In the genomic region with DNA sequence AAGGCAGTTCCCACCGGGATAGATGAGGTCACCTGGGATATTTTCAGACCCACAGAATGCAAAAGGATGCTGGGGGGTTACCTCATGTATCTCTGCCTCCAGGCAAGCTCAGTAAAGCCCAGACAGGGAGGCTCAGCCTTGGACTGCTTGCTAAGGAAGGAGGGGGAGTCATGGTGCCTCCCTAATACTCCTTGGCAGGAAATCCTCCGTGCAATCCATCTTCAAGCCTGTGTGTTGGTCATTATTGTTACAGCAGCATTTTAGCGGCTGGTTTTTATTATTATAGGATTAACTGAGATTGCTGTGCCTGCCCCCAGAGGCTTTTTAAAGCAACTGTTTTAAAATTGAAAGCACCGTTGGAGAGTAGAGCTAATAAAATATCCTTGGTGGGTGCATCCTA, we compare ENCODE assay signal across 19 cellular contexts.
A peak's percentile ranks its signal among the peaks of the same experiment; 100 is the strongest.
DNase-seq lines count a peak whose midpoint lies in the region; ATAC-seq, FAIRE-seq and TF ChIP-seq lines count a peak whose summit lies in the region.
"Had no signal": no experiment of that assay in that cellular context is flagged by ENCODE, and none has a peak within 500 bp of the region (broad histone marks: within the 10 kb centered on the region; RNA-seq: fewer than 3 reads in every experiment).

No MANE protein-coding gene starts in this region.

- H4K91ac ChIP-seq in H1 (replicated peaks; ENCODE audit: insufficient read length, low read length): no peak overlapping the region

- no peak overlapping the region for H2BK20ac ChIP-seq in H1 (ENCODE audit: low read length)

- no peak overlapping the region for H3K18ac ChIP-seq in H1 (ENCODE audit: extremely low read depth, low read length)

- no peaks in the 10 kb centered on the region for H3K9me3 Mint-ChIP-seq in neural progenitor cell
- H3K9me3 Mint-ChIP-seq: stimulated activated naive CD8-positive, alpha-beta T cell treated with anti-CD3 and anti-CD28 coated beads, Interleukin-15, amount 100 ng/mL, for 72 hours had no signal

- peak; percentile 8 for TF ChIP-seq CTCF in D721Med (IDR thresholded peaks at IDR 0.05; ENCODE audit: insufficient read depth, missing control alignments)
- TF ChIP-seq CTCF in H1 (IDR thresholded peaks at IDR 0.05; ENCODE audit: control extremely low read depth in 1 of 3, insufficient read depth in 1 of 3, low read depth in 1 of 3, low read length in 3 of 3): no peak
- TF ChIP-seq CTCF in neural progenitor cell (IDR thresholded peaks at IDR 0.05): peak; percentile 10

- ATAC-seq in T-helper 17 cell: no peak
- ATAC-seq: naive thymus-derived CD8-positive, alpha-beta T cell; stimulated activated naive CD8-positive, alpha-beta T cell treated with anti-CD3 and anti-CD28 coated beads, Interleukin-15, amount 100 ng/mL, for 72 hours had no signal

- H3K36me3 ChIP-seq in MG63 (no peaks in the 10 kb centered on the region), H1 (ENCODE audit: control insufficient read depth in 2 of 4, insufficient read depth in 4 of 4, low read length in 3 of 4) (no peaks in the 10 kb centered on the region), neural progenitor cell (no peaks in the 10 kb centered on the region)
- H3K36me3 ChIP-seq: BLaER1, breast epithelium had no signal

- no peaks in the 10 kb centered on the region for H3F3A ChIP-seq in neural progenitor cell (ENCODE audit: low read depth)

- H3K56ac ChIP-seq in H1 (replicated peaks; ENCODE audit: insufficient read length, low read depth, low read length): no peak overlapping the region

- H3K4me1 Mint-ChIP-seq in neural progenitor cell (peaks cover 32% of the 10 kb centered on the region), T-helper 17 cell (no peaks in the 10 kb centered on the region)
- H3K4me1 Mint-ChIP-seq: stimulated activated naive CD8-positive, alpha-beta T cell treated with anti-CD3 and anti-CD28 coated beads, Interleukin-15, amount 100 ng/mL, for 72 hours had no signal

- H3K4me3 ChIP-seq in MG63 (no peak overlapping the region), H1 (ENCODE audit: extremely low read depth in 1 of 4, insufficient read depth in 2 of 4, low read depth in 3 of 4, low read length in 4 of 4) (no peak overlapping the region), neural progenitor cell (no peak overlapping the region)
- H3K4me3 ChIP-seq: BLaER1, breast epithelium had no signal

- peak; percentile 40 for DNase-seq in D721Med (ENCODE audit: insufficient read length, low spot score)
- DNase-seq in MG63: peak; percentile 76
- no peak for DNase-seq in H1 (ENCODE audit: low read depth in 1 of 2, low spot score in 2 of 2)
- DNase-seq in neural progenitor cell (ENCODE audit: low spot score): peak; percentile 10
- DNase-seq in T-helper 17 cell: no peak
- no peak for DNase-seq in NCI-H128 (lab: John Stamatoyannopoulos, UW; ENCODE audit: unreplicated experiment)
- no peak for DNase-seq in iPS-NIHi11 (ENCODE audit: low spot score)
- no peak for DNase-seq in activated effector memory CD4-positive, alpha-beta T cell treated with anti-CD3 and anti-CD28 coated beads, Interleukin-2, amount 50 U/mL, for 16 hours
- DNase-seq: activated CD4-positive, alpha-beta T cell treated with anti-CD3 and anti-CD28 coated beads, Interleukin-2, amount 50 U/mL, for 1 hour; activated naive CD4-positive, alpha-beta T cell treated with anti-CD3 and anti-CD28 coated beads, Interleukin-2, amount 50 U/mL, for 16 hours; activated T-cell treated with anti-CD3 and anti-CD28 coated beads for 4 hours; DMS153; naive thymus-derived CD8-positive, alpha-beta T cell; NCI-H2107; NK-92 treated with Interleukin-12 subunit alpha and Interleukin-12 subunit beta, amount 100 ng/mL, for 24 hours; SHP77 treated with DMSO at 0.1 percent for 48 hours; stimulated activated naive CD8-positive, alpha-beta T cell treated with anti-CD3 and anti-CD28 coated beads, Interleukin-15, amount 100 ng/mL, for 72 hours had no signal

- H3K79me1 ChIP-seq in H1 (ENCODE audit: low read depth, low read length): no peaks in the 10 kb centered on the region

- FAIRE-seq in D721Med (lab: Jason Lieb, UNC) (no peak), H1 (lab: Jason Lieb, UNC) (no peak)

- no peak overlapping the region for H2AK5ac ChIP-seq in H1 (ENCODE audit: low read depth, low read length)

- H3K4me3 Mint-ChIP-seq in neural progenitor cell: no peak overlapping the region
- no peak overlapping the region for H3K4me3 Mint-ChIP-seq in T-helper 17 cell
- H3K4me3 Mint-ChIP-seq: naive thymus-derived CD8-positive, alpha-beta T cell; stimulated activated naive CD8-positive, alpha-beta T cell treated with anti-CD3 and anti-CD28 coated beads, Interleukin-15, amount 100 ng/mL, for 72 hours had no signal

- H3K36me3 Mint-ChIP-seq in neural progenitor cell: no peaks in the 10 kb centered on the region
- peaks cover 3% of the 10 kb centered on the region for H3K36me3 Mint-ChIP-seq in T-helper 17 cell (ENCODE audit: low read depth)
- H3K36me3 Mint-ChIP-seq: naive thymus-derived CD8-positive, alpha-beta T cell had no signal

- H2BK5ac ChIP-seq in H1 (ENCODE audit: low read depth, low read length): no peak overlapping the region

- no peaks in the 10 kb centered on the region for H4K20me1 ChIP-seq in H1 (replicated peaks in 1 of 2; ENCODE audit: control insufficient read depth in 1 of 2, insufficient read depth in 2 of 2, low read length in 2 of 2)
- no peaks in the 10 kb centered on the region for H4K20me1 ChIP-seq in neural progenitor cell (ENCODE audit: low read depth)
- H4K20me1 ChIP-seq: BLaER1 had no signal

- no peaks in the 10 kb centered on the region for H3K79me2 ChIP-seq in H1 (ENCODE audit: control insufficient read depth in 1 of 2, insufficient read depth in 2 of 2, low read length in 2 of 2)
- no peaks in the 10 kb centered on the region for H3K79me2 ChIP-seq in neural progenitor cell (ENCODE audit: low read depth)

- H3K23ac ChIP-seq in H1 (ENCODE audit: insufficient read length): no peak overlapping the region

- no peak overlapping the region; a peak in 1 of 7 replicates for H3K9ac ChIP-seq in H1 (replicated peaks in 1 of 4; ENCODE audit: extremely low read depth in 1 of 4, low read depth in 3 of 4, low read length in 3 of 4)
- H3K9ac ChIP-seq in neural progenitor cell: no peak overlapping the region
- H3K9ac ChIP-seq: BLaER1 had no signal

- no peaks in the 10 kb centered on the region for H3K23me2 ChIP-seq in H1 (ENCODE audit: low read depth, low read length)

- H4K5ac ChIP-seq in H1 (ENCODE audit: insufficient read length, low read depth, low read length): no peak overlapping the region

- H3K27ac ChIP-seq in H1 (ENCODE audit: low read depth, low read length) (no peak overlapping the region), neural progenitor cell (no peak overlapping the region)
- H3K27ac ChIP-seq: BLaER1, breast epithelium had no signal

- H3K27me3 Mint-ChIP-seq in neural progenitor cell (ENCODE audit: insufficient read depth, low read depth): peaks cover 10% of the 10 kb centered on the region
- H3K27me3 Mint-ChIP-seq in T-helper 17 cell: peaks cover 41% of the 10 kb centered on the region

- no peak overlapping the region for H3K4ac ChIP-seq in H1 (replicated peaks; ENCODE audit: insufficient read length, low read depth, low read length)

- POLR2A ChIA-PET in H1 (lab: Charles Lee; ENCODE audit: partially characterized antibody): interaction anchor here (1.0 to 1.7 kb wide), 3 partner anchors 8 to 72 kb away, joined by 3 to 5 read pairs (median 4); no protein-coding TSS in a partner anchor

- H3K4me1 ChIP-seq in H1 (replicated peaks in 1 of 4; ENCODE audit: control insufficient read depth in 3 of 4, insufficient read depth in 4 of 4, low read length in 3 of 4): peaks cover 0 to 7% (median 5%) of the 10 kb centered on the region in 4 experiments; a peak in 4 of 7 replicates
- peaks cover 13% of the 10 kb centered on the region for H3K4me1 ChIP-seq in neural progenitor cell
- H3K4me1 ChIP-seq: breast epithelium had no signal

- no peak overlapping the region for H3K14ac ChIP-seq in H1 (ENCODE audit: insufficient read length)

- no peak overlapping the region for H3K4me2 ChIP-seq in H1 (ENCODE audit: insufficient read depth in 1 of 2, low read depth in 2 of 2, low read length in 2 of 2)
- H3K4me2 ChIP-seq in neural progenitor cell: no peak overlapping the region
- H3K4me2 ChIP-seq: BLaER1 had no signal

- H4K8ac ChIP-seq in H1 (ENCODE audit: extremely low read depth, insufficient read depth, low read length): no peak overlapping the region

- TF ChIP-seq RAD21 in H1 (IDR thresholded peaks at IDR 0.05 in 1 of 2, conservative IDR thresholded peaks at IDR 0.05 in 1 of 2; ENCODE audit: low read depth in 2 of 2, low read length in 2 of 2): no peak

- 0 out of 2 replicates have a peak overlapping the region, but pooled peaks have one; percentile 34 for H2AFZ ChIP-seq in H1 (ENCODE audit: low read length)
- H2AFZ ChIP-seq in neural progenitor cell (replicated peaks): no peak overlapping the region

- no peak for TF ChIP-seq EP300 in H1 (IDR thresholded peaks at IDR 0.05; ENCODE audit: borderline replicate concordance in 1 of 2, low read depth in 2 of 2, low read length in 2 of 2)

- no peaks in the 10 kb centered on the region for H3K27me3 ChIP-seq in MG63
- no peaks in the 10 kb centered on the region; a peak in 1 of 7 replicates for H3K27me3 ChIP-seq in H1 (replicated peaks in 1 of 4; ENCODE audit: control insufficient read depth in 3 of 4, extremely low read depth in 1 of 4, insufficient read depth in 3 of 4, low read length in 3 of 4)
- no peaks in the 10 kb centered on the region for H3K27me3 ChIP-seq in neural progenitor cell
- H3K27me3 ChIP-seq: BLaER1 had no signal

- WGBS in H1 (ENCODE audit: extremely low coverage in 1 of 2, insufficient coverage in 1 of 2, insufficient read length in 1 of 2, insufficient replicate concordance in 2 of 2, low coverage in 1 of 2, low lambda C conversion rate in 2 of 2, missing lambda C conversion rate in 1 of 2), 2 experiments: 82% methylated on average over 4 of the region's 4 CpGs; no CpG with 5 or more reads in 1 of the 2 experiments

- no peak overlapping the region for H2BK15ac ChIP-seq in H1 (ENCODE audit: low read length)

- H3K9me3 ChIP-seq in MG63 (no peaks in the 10 kb centered on the region), H1 (ENCODE audit: insufficient read depth in 2 of 2, low read depth in 1 of 2, low read length in 1 of 2) (no peaks in the 10 kb centered on the region), neural progenitor cell (ENCODE audit: low read depth) (no peaks in the 10 kb centered on the region), T-helper 17 cell (ENCODE audit: control insufficient read depth, low read length, poor library complexity, severe bottlenecking) (no peaks in the 10 kb centered on the region)
- H3K9me3 ChIP-seq: BLaER1, breast epithelium had no signal

- H2BK12ac ChIP-seq in H1 (ENCODE audit: low read depth, low read length): no peak overlapping the region

- no peak overlapping the region for H3K27ac Mint-ChIP-seq in neural progenitor cell
- no peak overlapping the region for H3K27ac Mint-ChIP-seq in T-helper 17 cell

- H2BK120ac ChIP-seq in H1 (replicated peaks; ENCODE audit: low read depth, low read length): peak overlapping the region; percentile 2

- TF ChIP-seq POLR2A in H1 (IDR thresholded peaks at IDR 0.05; ENCODE audit: control extremely low read depth in 1 of 2, low read depth in 2 of 2, low read length in 2 of 2): no peak

- CTCF ChIA-PET in H1 (lab: Charles Lee; ENCODE audit: partially characterized antibody): interaction anchor here (0.7 to 1.7 kb wide), 8 partner anchors 8 to 1071 kb away, joined by 3 to 8 read pairs (median 4); no protein-coding TSS in a partner anchor

TF ChIP-seq in H1, 55 proteins besides CTCF, POLR2A, EP300 and RAD21 (continues in another document):
- no peak for TF ChIP-seq SRF (IDR thresholded peaks at IDR 0.05; ENCODE audit: low read depth, low read length)

Comparison
In these comparisons a context has a peak if more than half of its experiments do, and no peak if none do; other contexts are left out.
1. DNase-seq: peak in D721Med (single experiment), MG63 (single experiment) and neural progenitor cell (single experiment); none in H1 (0 of 2), T-helper 17 cell (0 of 3), NCI-H128 (single experiment), iPS-NIHi11 (single experiment) and activated effector memory CD4-positive, alpha-beta T cell treated with anti-CD3 and anti-CD28 coated beads, Interleukin-2, amount 50 U/mL, for 16 hours (single experiment).
2. CTCF ChIP-seq: peak in D721Med (single experiment) and neural progenitor cell (single experiment); none in H1 (0 of 3).